In genomic region chr3:2156244-2156847, GRCh38 we compare ENCODE assay signal across 7 cellular contexts. TPM values are rescaled to one million over a fixed set of nuclear protein-coding genes. Genes with fewer than 3 reads are reported as not detected.
DNase-seq lines count a peak whose midpoint lies in the region; ATAC-seq, FAIRE-seq and TF ChIP-seq lines count a peak whose summit lies in the region.

No MANE protein-coding gene starts in this region.

- H3K27ac ChIP-seq in kidney (ENCODE audit: low read depth in 2 of 2, low read length in 2 of 2) = no peak overlapping the region

- no peaks in the 10 kb centered on the region for H3K36me3 ChIP-seq in kidney (ENCODE audit: control insufficient read depth in 1 of 2, insufficient read depth in 2 of 2, low read length in 2 of 2)

- in situ Hi-C loops in GM13976 (cut with MboI; ENCODE audit: low sequenced_read_pairs, unreplicated experiment) = no loop called here

- no peak for ATAC-seq in HG02981 (IDR thresholded peaks at IDR 0.05; ENCODE audit: unreplicated experiment)

- H3K4me1 Mint-ChIP-seq in HFFc6 (ENCODE audit: low read depth) = no peaks in the 10 kb centered on the region

- H3K4me3 Mint-ChIP-seq in HFFc6 = no peak overlapping the region

- intact Hi-C loops in kidney (cut with DNase I) = no loop called here

- TF ChIP-seq CTCF in GM13976 (IDR thresholded peaks at IDR 0.05; ENCODE audit: borderline replicate concordance, control extremely low read depth, extremely low read depth, insufficient read depth, missing control alignments) (peak; percentile 83), HFFc6 (IDR thresholded peaks at IDR 0.05) (peak; percentile 43; the same call in 1 of the 2 replicates), kidney (IDR thresholded peaks at IDR 0.05; ENCODE audit: borderline replicate concordance, extremely low read depth, insufficient read depth) (peak; percentile 52)

- no peaks in the 10 kb centered on the region for H3K9me3 ChIP-seq in kidney (ENCODE audit: control insufficient read depth in 1 of 2, low read length in 2 of 2)

- H3K9ac ChIP-seq in kidney (ENCODE audit: low read length in 2 of 2) = no peak overlapping the region

- H3K27ac Mint-ChIP-seq in HFFc6 = no peak overlapping the region

- no peaks in the 10 kb centered on the region; the same call in 1 of the 2 replicates for H3K36me3 Mint-ChIP-seq in HFFc6 (ENCODE audit: low read depth)

- peaks cover 53% of the 10 kb centered on the region for H3K9me3 Mint-ChIP-seq in HFFc6

- H3K4me3 ChIP-seq in kidney (ENCODE audit: low read length in 2 of 2) = no peak overlapping the region

- no peak for FAIRE-seq in kidney (lab: Jason Lieb, UNC)

- no peaks in the 10 kb centered on the region for H3K4me1 ChIP-seq in kidney (ENCODE audit: control insufficient read depth in 1 of 2, insufficient read depth in 1 of 2, low read depth in 1 of 2, low read length in 2 of 2)

- DNase-seq in GM13976 (ENCODE audit: low spot score) (peak; percentile 32), HFFc6 (no peak), SHP77 (lab: John Stamatoyannopoulos, UW) (peak; percentile 17 to 47), kidney (peak; percentile 53), GDM1 (lab: John Stamatoyannopoulos, UW) (no peak)
- DNase-seq in effector CD4-positive, alpha-beta T cell = no peak

- H3K27me3 Mint-ChIP-seq in HFFc6 (ENCODE audit: insufficient read depth) = peaks cover 2% of the 10 kb centered on the region; the same call in 1 of the 2 replicates

RNA-seq across cellular contexts. Expression of gene CNTN4, which starts 57.7 kb away (rescaled TPM):
- not detected for total RNA-seq in HFFc6 (2021; fragmentation: NEBNext Ultra II Directional; extraction: Animal tissue kit (Norgen Biotek cat#: 25700))
- 13.4 TPM for total RNA-seq in kidney
- 2.2 TPM for polyA plus RNA-seq in kidney (ENCODE audit: insufficient read depth, low read depth, low replicate concordance)

Comparison
In these comparisons a context has a peak if more than half of its experiments do, and no peak if none do; other contexts are left out.
1. DNase-seq: peak in GM13976 (single experiment), SHP77 (2 of 2) and kidney (single experiment); none in HFFc6 (single experiment), GDM1 (single experiment) and effector CD4-positive, alpha-beta T cell (single experiment).
2. RNA of gene CNTN4, which starts 57.7 kb away (total RNA-seq): 13.4 TPM in kidney (single experiment); not detected in HFFc6; every median in the first group is over 10 times any median in the second.
3. Peak in every context shown above with its lines, with median percentiles within 50 percentile points of each other: CTCF ChIP-seq.